ENCODE assay signal across 17 cellular contexts in the genomic region with DNA sequence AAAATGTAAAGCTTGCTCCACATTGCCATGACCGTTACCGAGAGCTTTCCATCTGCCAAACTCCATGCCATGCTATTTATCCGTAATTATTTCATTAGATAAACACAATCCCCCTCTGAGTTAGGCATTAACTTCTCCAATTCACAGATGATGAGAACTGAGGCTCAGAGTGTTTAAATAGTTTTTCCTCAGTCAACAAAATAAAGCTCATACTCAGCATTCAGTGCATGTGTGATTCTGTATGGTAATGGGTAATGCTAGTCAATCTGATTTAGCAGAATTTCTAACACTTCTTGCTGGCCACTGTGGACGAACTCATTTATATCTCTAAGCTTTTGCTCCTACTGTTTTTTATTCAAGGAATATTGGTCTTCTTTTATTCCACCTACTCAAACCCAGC. TPM values are rescaled to one million over a fixed set of nuclear protein-coding genes. Genes with fewer than 3 reads are reported as not detected.
DNase-seq lines count a peak whose midpoint lies in the region; ATAC-seq, FAIRE-seq and TF ChIP-seq lines count a peak whose summit lies in the region.
"Had no signal": no experiment of that assay in that cellular context is flagged by ENCODE, and none has a peak within 500 bp of the region (broad histone marks: within the 10 kb centered on the region; RNA-seq: fewer than 3 reads in every experiment).

No MANE protein-coding gene starts in this region.

- peak overlapping the region; percentile 66 to 68 for H3K27ac Mint-ChIP-seq in T-cell
- peak overlapping the region; percentile 80 for H3K27ac Mint-ChIP-seq in dendritic cell treated with granulocyte-macrophage colony-stimulating factor and Interleukin-4, amounts not matched to agents 40 ng/mL and 50 ng/mL, for 4 days

- no peak overlapping the region for H3K27ac ChIP-seq in right lobe of liver
- no peak overlapping the region for H3K27ac ChIP-seq in HepG2 (ENCODE audit: extremely low read length, insufficient read depth, low read length)
- peak overlapping the region in 3 of 4 donors; percentile 7 to 58 (median 37) for H3K27ac ChIP-seq in transverse colon
- H3K27ac ChIP-seq: parathyroid adenoma had no signal

- 68% methylated on average over 4 of the region's 4 CpGs for WGBS in right lobe of liver (ENCODE audit: insufficient coverage, low coverage, low lambda C conversion rate, missing lambda C conversion rate)
- WGBS in HepG2 (ENCODE audit: low lambda C conversion rate): under 1% methylated on average over 4 of the region's 4 CpGs
- WGBS in transverse colon (ENCODE audit: low coverage in 1 of 2), 2 donors: 89% methylated on average over 4 of the region's 4 CpGs

- H3K4me1 ChIP-seq in right lobe of liver (no peaks in the 10 kb centered on the region), HepG2 (ENCODE audit: insufficient read depth, low read length) (no peaks in the 10 kb centered on the region), transverse colon (no peaks in the 10 kb centered on the region)
- H3K4me1 ChIP-seq: parathyroid adenoma had no signal

- DNase-seq in right lobe of liver (no peak), HepG2 (ENCODE audit: low spot score) (no peak), T-cell (no peak), transverse colon (no peak), C1 segment of cervical spinal cord (lab: John Stamatoyannopoulos, UW) (no peak), mesenteric fat pad (ENCODE audit: low spot score) (no peak)
- DNase-seq: activated CD4-positive, CD25-positive, alpha-beta regulatory T cell treated with anti-CD3 and anti-CD28 coated beads, Interleukin-2, amount 50 U/mL, for 72 hours; aorta; GDM1; MM.1S; NCI-H446 treated with DMSO at 0.1 percent for 48 hours; stimulated activated CD4-positive, alpha-beta T cell treated with anti-CD3 and anti-CD28 coated beads, Interleukin-4, amount 100 ng/mL, for 4 hours; stimulated activated CD8-positive, alpha-beta memory T cell treated with anti-CD3 and anti-CD28 coated beads, Interleukin-4, amount 100 ng/mL, for 48 hours; T-helper 9 cell had no signal

- no peak overlapping the region for H3K4me2 ChIP-seq in HepG2 (ENCODE audit: low read depth, low read length)

- no peaks in the 10 kb centered on the region for H3K9me3 Mint-ChIP-seq in T-cell
- no peaks in the 10 kb centered on the region for H3K9me3 Mint-ChIP-seq in dendritic cell treated with granulocyte-macrophage colony-stimulating factor and Interleukin-4, amounts not matched to agents 40 ng/mL and 50 ng/mL, for 4 days

- H3K9me3 ChIP-seq in right lobe of liver (no peaks in the 10 kb centered on the region), HepG2 (ENCODE audit: low read length) (no peaks in the 10 kb centered on the region), transverse colon (no peaks in the 10 kb centered on the region)

- ATAC-seq in right lobe of liver (peak; percentile 24 to 61 (median 43)), HepG2 (no peak), T-cell (replicated peaks in 1 of 4) (no peak)

- TF ChIP-seq CTCF in right lobe of liver (IDR thresholded peaks at IDR 0.05): no peak
- no peak for TF ChIP-seq CTCF in HepG2 (CRISPR knock-in tag; IDR thresholded peaks at IDR 0.05)
- no peak for TF ChIP-seq CTCF in transverse colon (IDR thresholded peaks at IDR 0.05)

- CTCF ChIA-PET in HepG2 (lab: Yijun Ruan, JAX; ENCODE audit: low intra/inter-chr PET ratio, low total read pairs) (no interaction called here), T-cell (lab: Charles Lee) (interaction anchor here in 1 of 2 donors (1.2 to 1.5 kb wide), 2 partner anchors 15 to 22 kb away, joined by 3 to 4 read pairs; no protein-coding TSS in a partner anchor)

- in situ Hi-C loops in HepG2 (cut with HindIII; ENCODE audit: extremely low pct_ligation_motif_present, low pct_unique_long_range_greater_than_20kb) (no loop called here), transverse colon (cut with MboI; ENCODE audit: low pct_ligation_motif_present in 1 of 4, low pct_unique_long_range_greater_than_20kb in 1 of 4, low sequenced_read_pairs in 3 of 4) (no loop called here)

- H4K20me1 ChIP-seq in HepG2 (ENCODE audit: insufficient read depth, low read length): no peaks in the 10 kb centered on the region

- FAIRE-seq in HepG2 (lab: Jason Lieb, UNC): no peak
- FAIRE-seq: endometrium had no signal

- peaks cover 19% of the 10 kb centered on the region for H3K36me3 Mint-ChIP-seq in T-cell
- peaks cover 26% of the 10 kb centered on the region for H3K36me3 Mint-ChIP-seq in dendritic cell treated with granulocyte-macrophage colony-stimulating factor and Interleukin-4, amounts not matched to agents 40 ng/mL and 50 ng/mL, for 4 days (ENCODE audit: low read depth)

- intact Hi-C loops in right lobe of liver (cut with DNase I) (no loop called here), HepG2 (cut with micrococcal nuclease; ENCODE audit: unreplicated experiment) (no loop called here), transverse colon (cut with DNase I; ENCODE audit: low total_unique reads) (no loop called here)
- intact Hi-C loops in dendritic cell treated with granulocyte-macrophage colony-stimulating factor and Interleukin-4, amounts not matched to agents 40 ng/mL and 50 ng/mL, for 4 days (cut with micrococcal nuclease): no loop called here

- peak overlapping the region in 2 of 3 donors; percentile 7 to 53 for H3K4me3 Mint-ChIP-seq in T-cell
- peak overlapping the region; percentile 37 for H3K4me3 Mint-ChIP-seq in dendritic cell treated with granulocyte-macrophage colony-stimulating factor and Interleukin-4, amounts not matched to agents 40 ng/mL and 50 ng/mL, for 4 days

- H3K79me2 ChIP-seq in HepG2 (ENCODE audit: insufficient read depth, low read length): no peaks in the 10 kb centered on the region
- H3K79me2 ChIP-seq: parathyroid adenoma had no signal

- no peak overlapping the region for H3K9ac ChIP-seq in HepG2 (ENCODE audit: insufficient read depth, low read depth, low read length)
- H3K9ac ChIP-seq: parathyroid adenoma had no signal

- H3K4me1 Mint-ChIP-seq in T-cell: peaks cover 64 to 70% (median 69%) of the 10 kb centered on the region in 3 donors
- peaks cover 34% of the 10 kb centered on the region for H3K4me1 Mint-ChIP-seq in dendritic cell treated with granulocyte-macrophage colony-stimulating factor and Interleukin-4, amounts not matched to agents 40 ng/mL and 50 ng/mL, for 4 days (ENCODE audit: low read depth)

- H3K27me3 Mint-ChIP-seq in T-cell: no peaks in the 10 kb centered on the region
- no peaks in the 10 kb centered on the region for H3K27me3 Mint-ChIP-seq in dendritic cell treated with granulocyte-macrophage colony-stimulating factor and Interleukin-4, amounts not matched to agents 40 ng/mL and 50 ng/mL, for 4 days

- TF ChIP-seq EP300 in HepG2 (IDR thresholded peaks at IDR 0.05; ENCODE audit: low read depth in 2 of 2, low read length in 2 of 2) (no peak), HepG2 (CRISPR knock-in tag; IDR thresholded peaks at IDR 0.05; ENCODE audit: borderline replicate concordance) (no peak), transverse colon (IDR thresholded peaks at IDR 0.05; ENCODE audit: low read depth) (no peak)

- no peak overlapping the region for H2AFZ ChIP-seq in HepG2 (ENCODE audit: low read length)
- H2AFZ ChIP-seq: parathyroid adenoma had no signal

- TF ChIP-seq POLR2A in right lobe of liver (IDR thresholded peaks at IDR 0.05): no peak
- TF ChIP-seq POLR2A in HepG2 (IDR thresholded peaks at IDR 0.05; ENCODE audit: insufficient read depth in 1 of 2, low read depth in 2 of 2, low read length in 2 of 2): no peak
- TF ChIP-seq POLR2A in transverse colon (IDR thresholded peaks at IDR 0.05): no peak

- no TSS peak for BruUV-seq in HepG2 (replicated peaks; lab: Mats Ljungman, UMichigan)

- H3K36me3 ChIP-seq in right lobe of liver: no peaks in the 10 kb centered on the region
- H3K36me3 ChIP-seq in HepG2 (replicated peaks in 1 of 2; ENCODE audit: control insufficient read depth in 1 of 2, insufficient read depth in 2 of 2, low read length in 2 of 2): no peaks in the 10 kb centered on the region
- H3K36me3 ChIP-seq in transverse colon: no peaks in the 10 kb centered on the region

- POLR2A ChIA-PET in HepG2 (lab: Yijun Ruan, JAX) (no interaction called here), T-cell (lab: Charles Lee) (no interaction called here)

- TF ChIP-seq RAD21 in HepG2 (CRISPR knock-in tag; IDR thresholded peaks at IDR 0.05): no peak

- no peak overlapping the region for H3K4me3 ChIP-seq in right lobe of liver
- H3K4me3 ChIP-seq in HepG2 (replicated peaks in 1 of 3; ENCODE audit: insufficient read depth in 1 of 3, low read depth in 2 of 3, low read length in 3 of 3): no peak overlapping the region
- no peak overlapping the region for H3K4me3 ChIP-seq in transverse colon

- H3K27me3 ChIP-seq in right lobe of liver (no peaks in the 10 kb centered on the region), HepG2 (ENCODE audit: control insufficient read depth in 1 of 2, insufficient read depth in 2 of 2, low read length in 2 of 2) (no peaks in the 10 kb centered on the region), transverse colon (no peaks in the 10 kb centered on the region)

TF ChIP-seq in HepG2, 621 proteins besides CTCF, POLR2A, EP300 and RAD21 (continues in another document):
- no peak for TF ChIP-seq RBAK (CRISPR knock-in tag; IDR thresholded peaks at IDR 0.05)

RNA-seq across cellular contexts. Expression of a gene that starts 17.3 kb away (rescaled TPM):
- 1 to 10 TPM; 1.2 to 7.4 (median 3.0) TPM for total RNA-seq in right lobe of liver
- not detected in 2 replicates for total RNA-seq in HepG2 (2016; rRNA removed; fragmentation: Illumina TruSeq; extraction: Trizol)
- not detected in 2 replicates for total RNA-seq in HepG2 (2016; cell fraction: cytosol; rRNA removed; fragmentation: Illumina TruSeq; extraction: Trizol; ENCODE audit: low read depth)
- total RNA-seq in HepG2 (2016; cell fraction: insoluble cytoplasmic fraction; rRNA removed; fragmentation: Illumina TruSeq; extraction: Trizol): not detected in 2 replicates
- not detected in 2 replicates for total RNA-seq in HepG2 (2016; cell fraction: membrane; rRNA removed; fragmentation: Illumina TruSeq; extraction: Trizol)
- not detected in 2 replicates for total RNA-seq in HepG2 (2016; cell fraction: nucleus; rRNA removed; fragmentation: Illumina TruSeq; extraction: Trizol)
- polyA plus RNA-seq in HepG2 (2011; rRNA removed): 0.09 and 0.12 TPM in 2 replicates
- not detected in 2 replicates for polyA plus RNA-seq in HepG2 (2011; cell fraction: cytosol; rRNA removed)
- 0.06 and 0.17 TPM in 2 replicates for polyA plus RNA-seq in HepG2 (2011; cell fraction: nucleus; rRNA removed)
- polyA plus RNA-seq in HepG2 (2012): 0.07 TPM in 1 of 2 replicates, not detected in the other
- polyA plus RNA-seq in HepG2 (2016; cell fraction: cytosol; fragmentation: Illumina TruSeq; extraction: Trizol; ENCODE audit: low read depth): not detected in 2 replicates
- not detected in 2 replicates for polyA plus RNA-seq in HepG2 (2016; cell fraction: insoluble cytoplasmic fraction; fragmentation: Illumina TruSeq; extraction: Trizol; ENCODE audit: low read depth)
- not detected in 2 replicates for polyA plus RNA-seq in HepG2 (2016; cell fraction: membrane; fragmentation: Illumina TruSeq; extraction: Trizol; ENCODE audit: low read depth)
- 0.26 TPM in 1 of 2 replicates, not detected in the other for polyA plus RNA-seq in HepG2 (2016; cell fraction: nucleus; fragmentation: Illumina TruSeq; extraction: Trizol; ENCODE audit: insufficient read depth, low read depth)
- 0.37 TPM in 1 of 2 replicates, not detected in the other for polyA minus RNA-seq in HepG2 (2011; rRNA and poly(A)+ RNA removed; ENCODE audit: low replicate concordance)
- not detected in 2 replicates for polyA minus RNA-seq in HepG2 (2011; cell fraction: cytosol; rRNA and poly(A)+ RNA removed)
- polyA minus RNA-seq in HepG2 (2011; cell fraction: nucleus; rRNA and poly(A)+ RNA removed): not detected in 2 replicates
- 10 to 100 TPM; 25.3 to 64.6 (median 45.4) TPM for total RNA-seq in T-cell
- total RNA-seq in transverse colon: 1 to 10 TPM; 1.6 to 9.5 (median 5.2) TPM
- total RNA-seq in mesenteric fat pad: 42.4 TPM

Comparison
In these comparisons a context has a peak if more than half of its experiments do, and no peak if none do; other contexts are left out.
1. ATAC-seq: peak in right lobe of liver (4 of 4); none in HepG2 (single experiment) and T-cell (0 of 4).
2. H3K27ac ChIP-seq: peak in transverse colon (3 of 4); none in right lobe of liver (0 of 3) and HepG2 (single experiment).